In the genomic region with DNA sequence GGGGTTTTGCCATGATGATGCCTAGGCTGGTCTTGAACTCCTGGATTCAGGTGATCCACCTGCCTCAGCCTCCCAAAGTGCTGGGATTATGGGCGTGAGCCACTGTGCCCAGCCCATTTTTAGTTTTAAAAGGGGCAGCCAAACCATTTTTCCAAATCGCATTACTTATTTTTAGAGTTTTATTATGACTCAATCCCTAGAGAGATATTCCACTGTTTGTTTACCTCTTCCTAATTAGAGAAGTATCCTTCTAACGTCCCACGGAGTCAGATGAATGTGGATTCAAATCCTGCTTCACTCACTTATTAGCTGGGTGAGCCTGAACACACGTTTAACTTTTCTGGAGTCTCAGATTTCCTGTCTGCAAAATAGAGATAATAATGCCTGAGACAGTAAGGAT, we compare ENCODE assay signal across 8 cellular contexts. TPM values are rescaled to one million over a fixed set of nuclear protein-coding genes. Genes with fewer than 3 reads are reported as not detected.
"Had no signal": no experiment of that assay in that cellular context is flagged by ENCODE, and none has a peak within 500 bp of the region (broad histone marks: within the 10 kb centered on the region; RNA-seq: fewer than 3 reads in every experiment).

No MANE protein-coding gene starts in this region.

- H3K4me3 ChIP-seq: K562 had no signal

- H3K27ac ChIP-seq: HL-60 had no signal

- ATAC-seq: HepG2, K562 had no signal

- DNase-seq: IMR-90, KBM-7, KG1 had no signal

RNA-seq across cellular contexts. Expression of gene WNT8B, which starts 15.2 kb away (rescaled TPM):
- total RNA-seq: HT1080, IMR-90, K562 had no signal
- polyA plus RNA-seq: IgD-negative memory B cell, K562 had no signal
